In genomic region chr6:27472182-27472616, GRCh38 we compare ENCODE assay signal across 1 cellular context.
TF ChIP-seq lines count a peak whose summit lies in the region.

No MANE protein-coding gene starts in this region.

TF ChIP-seq in K562, 482 proteins besides CTCF, POLR2A, EP300 and RAD21 (continued from another document and continues in another):
- TF ChIP-seq TRIM28 (IDR thresholded peaks at IDR 0.05) = peak; percentile 60; the same call in 1 of the 2 replicates
- TF ChIP-seq KDM4B (IDR thresholded peaks at IDR 0.05; ENCODE audit: borderline replicate concordance in 2 of 2, low read depth in 1 of 2) = no peak
- no peak for TF ChIP-seq ZNF324 (CRISPR knock-in tag; IDR thresholded peaks at IDR 0.05)
- TF ChIP-seq ZBTB8A (IDR thresholded peaks at IDR 0.05; ENCODE audit: partially characterized antibody) = no peak
- no peak for TF ChIP-seq USF1 (CRISPR knock-in tag; IDR thresholded peaks at IDR 0.05)
- TF ChIP-seq SIN3B (IDR thresholded peaks at IDR 0.05; ENCODE audit: low read depth) = 0 out of 2 replicates have a peak, but pooled peaks have one; percentile 10
- no peak for TF ChIP-seq ZNF212 (CRISPR knock-in tag; IDR thresholded peaks at IDR 0.05)
- no peak for TF ChIP-seq SRSF1 (IDR thresholded peaks at IDR 0.05; ENCODE audit: low read depth, low read length)
- peak; percentile 84; the same call in 1 of the 2 replicates for TF ChIP-seq ZEB2 (IDR thresholded peaks at IDR 0.05)
- peak in 1 of 3 experiments; percentile 26 for TF ChIP-seq YY1 (IDR thresholded peaks at IDR 0.05; ENCODE audit: borderline replicate concordance in 1 of 3, control insufficient read depth in 1 of 3, extremely low read depth in 1 of 3, insufficient read depth in 3 of 3, insufficient read length in 1 of 3, insufficient replicate concordance in 2 of 3, low read depth in 1 of 3, low read length in 2 of 3)
- TF ChIP-seq EZH2 (IDR thresholded peaks at IDR 0.05; ENCODE audit: borderline replicate concordance, low read depth, low read length) = no peak
- no peak for TF ChIP-seq MCM5 (IDR thresholded peaks at IDR 0.05; ENCODE audit: low read depth)
- no peak for TF ChIP-seq ELK1 (CRISPR knock-in tag; IDR thresholded peaks at IDR 0.05)
- peak in 1 of 2 experiments; percentile 66; a peak in 1 of 4 replicates for TF ChIP-seq UBTF (IDR thresholded peaks at IDR 0.05; ENCODE audit: borderline replicate concordance in 1 of 2, low read depth in 2 of 2, low read length in 2 of 2)
- no peak for TF ChIP-seq CUX1 (CRISPR knock-in tag; IDR thresholded peaks at IDR 0.05)
- TF ChIP-seq POLR2AphosphoS2 (IDR thresholded peaks at IDR 0.05; ENCODE audit: low read length) = no peak
- TF ChIP-seq MEF2D (tag; conservative IDR thresholded peaks at IDR 0.05; ENCODE audit: low read depth) = 0 out of 2 replicates have a peak, but pooled peaks have one; percentile 34
- no peak; the same call in 1 of the 2 replicates for TF ChIP-seq HDAC2 (IDR thresholded peaks at IDR 0.05)
- TF ChIP-seq NCOA1 (IDR thresholded peaks at IDR 0.05; ENCODE audit: low read depth) = peak; percentile 94
- TF ChIP-seq RAD51 (IDR thresholded peaks at IDR 0.05; ENCODE audit: borderline replicate concordance, low read depth) = peak; percentile 8
- no peak for TF ChIP-seq ZNF778 (CRISPR knock-in tag; IDR thresholded peaks at IDR 0.05)
- TF ChIP-seq CHAMP1 (IDR thresholded peaks at IDR 0.05) = no peak; the same call in 1 of the 2 replicates
- TF ChIP-seq ZNF431 (CRISPR knock-in tag; IDR thresholded peaks at IDR 0.05) = 0 out of 2 replicates have a peak, but pooled peaks have one; percentile 40
- no peak for TF ChIP-seq ZNF444 (CRISPR knock-in tag; IDR thresholded peaks at IDR 0.05)
- TF ChIP-seq JUN (IDR thresholded peaks at IDR 0.05; ENCODE audit: borderline replicate concordance, low read depth, low read length) = 0 out of 2 replicates have a peak, but pooled peaks have one; percentile 9
- TF ChIP-seq JUN (CRISPR knock-in tag; IDR thresholded peaks at IDR 0.05; ENCODE audit: borderline replicate concordance) = no peak
- TF ChIP-seq CGGBP1 (CRISPR knock-in tag; IDR thresholded peaks at IDR 0.05) = no peak
- TF ChIP-seq FOS (IDR thresholded peaks at IDR 0.05; ENCODE audit: extremely low read depth, insufficient read length) = no peak
- no peak for TF ChIP-seq BRF1 (IDR thresholded peaks at IDR 0.05; ENCODE audit: borderline replicate concordance, extremely low read depth, insufficient read length)
- TF ChIP-seq CREB1 (IDR thresholded peaks at IDR 0.05) = peak; percentile 96
- TF ChIP-seq CREB1 (CRISPR knock-in tag; IDR thresholded peaks at IDR 0.05) = peak; percentile 93
- no peak for TF ChIP-seq ARID3A (IDR thresholded peaks at IDR 0.05; ENCODE audit: borderline replicate concordance, low read depth, low read length)
- no peak for TF ChIP-seq RREB1 (CRISPR knock-in tag; IDR thresholded peaks at IDR 0.05)
- no peak for TF ChIP-seq ZNF354B (CRISPR knock-in tag; IDR thresholded peaks at IDR 0.05)
- TF ChIP-seq EHMT2 (IDR thresholded peaks at IDR 0.05) = peak; percentile 42
- TF ChIP-seq TCF15 (CRISPR knock-in tag; IDR thresholded peaks at IDR 0.05) = no peak
- no peak for TF ChIP-seq RB1 (IDR thresholded peaks at IDR 0.05; ENCODE audit: low read depth)
- TF ChIP-seq ZFPM2 (CRISPR knock-in tag; IDR thresholded peaks at IDR 0.05) = no peak
- no peak for TF ChIP-seq CHD1 (IDR thresholded peaks at IDR 0.05; ENCODE audit: low read length)
